Comparison of ENCODE assay signal across 8 cellular contexts in the genomic region with DNA sequence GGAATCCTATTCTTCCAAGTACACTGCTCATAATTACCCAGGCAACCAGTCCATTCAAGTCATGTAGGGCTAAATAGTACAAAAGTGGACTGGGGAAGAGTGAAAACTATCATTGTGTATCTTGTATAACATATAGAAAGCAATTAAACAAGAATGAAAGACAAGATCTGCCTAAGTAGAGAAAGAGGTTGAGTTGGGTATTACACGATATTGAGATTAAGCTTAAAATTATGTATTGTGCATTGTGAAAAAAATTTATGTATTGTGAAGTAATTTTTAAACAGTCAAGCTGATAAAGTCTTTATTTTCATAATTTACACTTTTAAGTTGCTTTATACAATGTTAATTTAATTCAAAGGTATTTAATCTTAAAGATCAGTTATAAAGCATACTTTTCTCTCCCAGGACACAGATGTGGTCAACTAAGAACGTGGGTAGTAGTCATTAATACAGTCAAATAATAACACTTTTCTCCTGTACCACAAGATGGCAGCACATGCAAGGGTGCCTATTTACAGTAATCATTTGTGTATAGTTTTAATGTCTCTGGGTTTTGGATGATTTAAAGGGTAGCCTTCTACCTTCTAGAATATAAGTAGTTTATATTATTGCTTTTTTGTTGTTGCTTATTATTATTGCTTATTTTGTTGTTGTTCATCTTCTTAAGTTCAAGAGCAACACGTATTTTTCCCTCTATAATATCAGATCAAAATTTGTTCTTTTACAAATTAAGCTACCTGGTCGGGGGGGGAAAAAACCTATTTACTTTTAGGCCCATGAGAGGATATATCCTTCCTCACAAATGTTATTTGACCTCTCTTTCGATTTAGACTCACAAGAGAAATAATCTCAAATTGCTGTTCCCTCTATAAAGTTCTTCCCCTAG. TPM values are rescaled to one million over a fixed set of nuclear protein-coding genes. Genes with fewer than 3 reads are reported as not detected.
DNase-seq lines count a peak whose midpoint lies in the region; ATAC-seq and FAIRE-seq lines count a peak whose summit lies in the region.

No MANE protein-coding gene starts in this region.

- no peaks in the 10 kb centered on the region for H3K9me3 Mint-ChIP-seq in immature natural killer cell
- no peaks in the 10 kb centered on the region for H3K9me3 Mint-ChIP-seq in stimulated activated effector memory CD8-positive, alpha-beta T cell treated with anti-CD3 and anti-CD28 coated beads, Interleukin-12 subunit alpha, Interleukin-12 subunit beta, amount 100 ng/mL, for 72 hours

- H3K27ac Mint-ChIP-seq in immature natural killer cell = no peak overlapping the region
- H3K27ac Mint-ChIP-seq in stimulated activated effector memory CD8-positive, alpha-beta T cell treated with anti-CD3 and anti-CD28 coated beads, Interleukin-12 subunit alpha, Interleukin-12 subunit beta, amount 100 ng/mL, for 72 hours = no peak overlapping the region

- no peaks in the 10 kb centered on the region for H3K36me3 Mint-ChIP-seq in immature natural killer cell
- no peaks in the 10 kb centered on the region for H3K36me3 Mint-ChIP-seq in stimulated activated effector memory CD8-positive, alpha-beta T cell treated with anti-CD3 and anti-CD28 coated beads, Interleukin-12 subunit alpha, Interleukin-12 subunit beta, amount 100 ng/mL, for 72 hours

- peak; percentile 90 for ATAC-seq in GM21528 (IDR thresholded peaks at IDR 0.05; ENCODE audit: low FRiP score, unreplicated experiment)
- ATAC-seq in stimulated activated effector memory CD8-positive, alpha-beta T cell treated with anti-CD3 and anti-CD28 coated beads, Interleukin-12 subunit alpha, Interleukin-12 subunit beta, amount 100 ng/mL, for 72 hours = peak; percentile 62

- peaks cover 3 to 5% (median 3%) of the 10 kb centered on the region in 3 donors for H3K27me3 Mint-ChIP-seq in immature natural killer cell (ENCODE audit: low read depth in 3 of 3)

- H3K4me1 Mint-ChIP-seq in immature natural killer cell = no peaks in the 10 kb centered on the region
- H3K4me1 Mint-ChIP-seq in stimulated activated effector memory CD8-positive, alpha-beta T cell treated with anti-CD3 and anti-CD28 coated beads, Interleukin-12 subunit alpha, Interleukin-12 subunit beta, amount 100 ng/mL, for 72 hours = no peaks in the 10 kb centered on the region

- FAIRE-seq in RCC 7860 (lab: Jason Lieb, UNC) = peak; percentile 78

- DNase-seq in activated CD8-positive, alpha-beta memory T cell treated with anti-CD3 and anti-CD28 coated beads, Interleukin-2, amount 50 U/mL, for 1 hour (ENCODE audit: extremely low read depth) = peak; percentile 0
- DNase-seq in activated CD8-positive, alpha-beta memory T cell treated with anti-CD3 and anti-CD28 coated beads for 24 hours = no peak
- DNase-seq in HK-2 (ENCODE audit: unreplicated experiment) (peak; percentile 16), RCC 7860 (ENCODE audit: low spot score) (peak; percentile 21), brain pericyte (ENCODE audit: low read depth, low spot score) (peak; percentile 26), immature natural killer cell (peak; percentile 1 to 26 (median 12))
- DNase-seq in stimulated activated effector memory CD8-positive, alpha-beta T cell treated with anti-CD3 and anti-CD28 coated beads, Interleukin-12 subunit alpha, Interleukin-12 subunit beta, amount 100 ng/mL, for 72 hours (ENCODE audit: low spot score in 2 of 2) = peak in 1 of 2 donors; percentile 5

- H3K4me3 Mint-ChIP-seq in immature natural killer cell = no peak overlapping the region
- no peak overlapping the region for H3K4me3 Mint-ChIP-seq in stimulated activated effector memory CD8-positive, alpha-beta T cell treated with anti-CD3 and anti-CD28 coated beads, Interleukin-12 subunit alpha, Interleukin-12 subunit beta, amount 100 ng/mL, for 72 hours

RNA-seq across cellular contexts. Expression of gene SLC27A6, which starts 59.8 kb away (rescaled TPM):
- polyA plus RNA-seq in immature natural killer cell = not detected
